Comparison of ENCODE assay signal across 1 cellular context in genomic region chr15:66872394-66872793, GRCh38.
TF ChIP-seq lines count a peak whose summit lies in the region.

No MANE protein-coding gene starts in this region.

TF ChIP-seq in IMR-90, 13 proteins besides CTCF, POLR2A, EP300 and RAD21 (continued from another document):
- TF ChIP-seq ELK1 (IDR thresholded peaks at IDR 0.05; ENCODE audit: borderline replicate concordance, low read depth, low read length), result no peak
- TF ChIP-seq RFX5 (IDR thresholded peaks at IDR 0.05; ENCODE audit: low read depth, low read length), result no peak
- no peak for TF ChIP-seq CEBPB (IDR thresholded peaks at IDR 0.05; ENCODE audit: low read depth, low read length)
- TF ChIP-seq MAFK (IDR thresholded peaks at IDR 0.05; ENCODE audit: low read depth, low read length), result no peak
- TF ChIP-seq FOS (IDR thresholded peaks at IDR 0.05; ENCODE audit: low read depth, low read length), result no peak
- TF ChIP-seq BHLHE40 (IDR thresholded peaks at IDR 0.05; ENCODE audit: low read depth, low read length), result no peak
